ENCODE assay signal across 8 cellular contexts in the genomic region with DNA sequence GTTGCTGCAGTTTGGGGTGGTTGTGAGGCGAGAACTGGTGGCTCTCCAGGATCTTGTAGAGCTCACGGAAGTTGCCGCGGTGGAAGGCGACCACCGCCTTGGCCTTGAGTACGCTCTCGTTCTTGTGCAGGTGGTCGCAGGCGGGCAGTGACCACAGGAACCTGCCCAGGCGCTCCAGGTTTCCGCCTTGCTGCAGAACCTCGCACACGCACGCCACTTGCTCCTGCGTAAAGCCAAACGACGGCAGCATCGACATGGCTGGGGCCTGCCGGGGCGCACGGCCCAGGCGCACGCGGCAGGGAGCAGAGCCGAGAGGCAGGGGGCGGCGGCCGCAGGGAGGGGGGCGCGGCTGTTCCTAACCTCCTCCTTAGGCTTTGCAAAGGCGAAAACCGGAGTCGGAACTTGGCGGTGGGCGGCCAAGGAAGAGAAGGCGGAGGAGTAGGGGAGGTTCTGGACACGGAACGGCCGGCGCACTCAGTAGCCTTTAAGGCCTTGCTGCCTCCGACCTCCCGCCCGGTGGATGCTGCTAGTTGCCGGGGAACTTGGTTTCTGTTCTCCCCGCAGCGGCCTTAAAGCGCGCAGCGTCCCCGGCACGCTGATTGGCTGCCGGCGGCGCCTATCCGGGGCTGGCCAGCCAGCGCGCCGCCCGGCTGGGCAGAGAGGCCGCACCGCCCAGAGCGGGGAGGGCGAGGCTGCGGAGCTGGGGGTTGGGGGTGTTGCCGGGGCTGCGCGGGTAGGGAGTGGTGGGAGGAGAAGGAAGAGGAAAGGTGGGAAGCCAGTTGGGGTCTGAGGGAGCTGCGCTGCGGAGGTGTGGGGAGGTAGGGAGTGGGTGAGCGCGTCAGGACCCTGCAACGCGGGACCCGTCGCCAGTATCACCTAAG. TPM values are rescaled to one million over a fixed set of nuclear protein-coding genes. Genes with fewer than 3 reads are reported as not detected.
DNase-seq lines count a peak whose midpoint lies in the region; ATAC-seq and TF ChIP-seq lines count a peak whose summit lies in the region.

A gene (minus strand): TSS at position 544 of the 881 bp plus-strand sequence. CDS start 288 bp downstream, at position 256.

- peaks cover 87 to 100% of the 10 kb centered on the region in 2 donors for H3K27me3 Mint-ChIP-seq in effector memory CD8-positive, alpha-beta T cell
- H3K27me3 Mint-ChIP-seq in memory B cell: peaks cover 31% of the 10 kb centered on the region

- H3K27ac Mint-ChIP-seq in effector memory CD8-positive, alpha-beta T cell: no peak within 1 kb of the TSS
- H3K27ac Mint-ChIP-seq in memory B cell: peak within 1 kb of the TSS; percentile 45

- no peaks in the 10 kb centered on the region for H3K4me1 ChIP-seq in thymus (ENCODE audit: control insufficient read depth, insufficient read depth, low read length)

- peak within 1 kb of the TSS; percentile 65 for H3K27ac ChIP-seq in thymus (ENCODE audit: low read depth)

- H3K4me1 Mint-ChIP-seq in effector memory CD8-positive, alpha-beta T cell (ENCODE audit: low read depth in 2 of 2): peaks cover 29 to 42% of the 10 kb centered on the region in 2 donors
- H3K4me1 Mint-ChIP-seq in memory B cell: peaks cover 11% of the 10 kb centered on the region

- peak within 1 kb of the TSS; percentile 60 to 74 for H3K4me3 Mint-ChIP-seq in effector memory CD8-positive, alpha-beta T cell
- H3K4me3 Mint-ChIP-seq in memory B cell: peak within 1 kb of the TSS; percentile 60

- H3K4me3 ChIP-seq in thymus (ENCODE audit: low read length): peak within 1 kb of the TSS; percentile 39

- peak; percentile 66 for ATAC-seq in GM21825 (IDR thresholded peaks at IDR 0.05; ENCODE audit: unreplicated experiment)
- peak; percentile 79 for ATAC-seq in SK-N-SH treated with all-trans-retinoic acid at 6 μM for 48 hours
- ATAC-seq in effector memory CD8-positive, alpha-beta T cell (replicated peaks): peak; percentile 49
- ATAC-seq in memory B cell (ENCODE audit: low read depth): peak; percentile 44

- H3K36me3 ChIP-seq in thymus (ENCODE audit: control insufficient read depth, insufficient read depth): no peaks in the 10 kb centered on the region

- WGBS in thymus: 2% methylated on average over 76 of the region's 76 CpGs

- DNase-seq in DMS153 treated with DMSO at 0.1 percent for 48 hours (lab: John Stamatoyannopoulos, UW; ENCODE audit: unreplicated experiment) (peak; percentile 80), NCI-H1105 (lab: John Stamatoyannopoulos, UW) (peak; percentile 90), memory B cell (ENCODE audit: low spot score in 2 of 2) (peak in 1 of 2 donors; percentile 34)
- no peak for DNase-seq in effector memory CD8-positive, alpha-beta T cell
- DNase-seq in stimulated activated CD4-positive, alpha-beta T cell treated with anti-CD3 and anti-CD28 coated beads, Interleukin-4, amount 100 ng/mL, for 24 hours: no peak

- H3K9me3 ChIP-seq in thymus (ENCODE audit: control insufficient read depth): no peaks in the 10 kb centered on the region

- H3K27me3 ChIP-seq in thymus (ENCODE audit: control insufficient read depth, insufficient read depth): peaks cover 86% of the 10 kb centered on the region

- peaks cover 7% of the 10 kb centered on the region for H3K36me3 Mint-ChIP-seq in effector memory CD8-positive, alpha-beta T cell (ENCODE audit: insufficient read depth)
- peaks cover 3% of the 10 kb centered on the region for H3K36me3 Mint-ChIP-seq in memory B cell

- no peaks in the 10 kb centered on the region for H3K9me3 Mint-ChIP-seq in effector memory CD8-positive, alpha-beta T cell
- H3K9me3 Mint-ChIP-seq in memory B cell: peaks cover 3% of the 10 kb centered on the region

TF ChIP-seq in SK-N-SH treated with all-trans-retinoic acid at 6 μM for 48 hours, 23 proteins besides CTCF, POLR2A, EP300 and RAD21 (continues in another document):
- TF ChIP-seq PPARA (CRISPR knock-in tag; IDR thresholded peaks at IDR 0.05; ENCODE audit: borderline replicate concordance) (no peak), ISL1 (CRISPR knock-in tag; IDR thresholded peaks at IDR 0.05) (no peak), TOX (CRISPR knock-in tag; IDR thresholded peaks at IDR 0.05; ENCODE audit: borderline replicate concordance) (no peak), ZNF565 (CRISPR knock-in tag; conservative IDR thresholded peaks at IDR 0.05; ENCODE audit: low read depth) (no peak), BACH2 (CRISPR knock-in tag; IDR thresholded peaks at IDR 0.05; ENCODE audit: borderline replicate concordance) (no peak), CSDC2 (CRISPR knock-in tag; IDR thresholded peaks at IDR 0.05) (no peak), RARB (CRISPR knock-in tag; IDR thresholded peaks at IDR 0.05) (no peak), ZFP3 (CRISPR knock-in tag; IDR thresholded peaks at IDR 0.05) (no peak), OSR1 (CRISPR knock-in tag; IDR thresholded peaks at IDR 0.05) (no peak), ZNF70 (CRISPR knock-in tag; IDR thresholded peaks at IDR 0.05) (no peak), GLIS3 (CRISPR knock-in tag; IDR thresholded peaks at IDR 0.05) (no peak), ESRRG (CRISPR knock-in tag; IDR thresholded peaks at IDR 0.05) (no peak), ZFP30 (CRISPR knock-in tag; IDR thresholded peaks at IDR 0.05) (no peak), ZC3H10 (CRISPR knock-in tag; IDR thresholded peaks at IDR 0.05) (no peak)
- TF ChIP-seq, protein P1, sequence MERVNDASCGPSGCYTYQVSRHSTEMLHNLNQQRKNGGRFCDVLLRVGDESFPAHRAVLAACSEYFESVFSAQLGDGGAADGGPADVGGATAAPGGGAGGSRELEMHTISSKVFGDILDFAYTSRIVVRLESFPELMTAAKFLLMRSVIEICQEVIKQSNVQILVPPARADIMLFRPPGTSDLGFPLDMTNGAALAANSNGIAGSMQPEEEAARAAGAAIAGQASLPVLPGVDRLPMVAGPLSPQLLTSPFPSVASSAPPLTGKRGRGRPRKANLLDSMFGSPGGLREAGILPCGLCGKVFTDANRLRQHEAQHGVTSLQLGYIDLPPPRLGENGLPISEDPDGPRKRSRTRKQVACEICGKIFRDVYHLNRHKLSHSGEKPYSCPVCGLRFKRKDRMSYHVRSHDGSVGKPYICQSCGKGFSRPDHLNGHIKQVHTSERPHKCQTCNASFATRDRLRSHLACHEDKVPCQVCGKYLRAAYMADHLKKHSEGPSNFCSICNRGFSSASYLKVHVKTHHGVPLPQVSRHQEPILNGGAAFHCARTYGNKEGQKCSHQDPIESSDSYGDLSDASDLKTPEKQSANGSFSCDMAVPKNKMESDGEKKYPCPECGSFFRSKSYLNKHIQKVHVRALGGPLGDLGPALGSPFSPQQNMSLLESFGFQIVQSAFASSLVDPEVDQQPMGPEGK (CRISPR knock-in tag; IDR thresholded peaks at IDR 0.05; ENCODE audit: borderline replicate concordance): no peak
- TF ChIP-seq, protein P2, sequence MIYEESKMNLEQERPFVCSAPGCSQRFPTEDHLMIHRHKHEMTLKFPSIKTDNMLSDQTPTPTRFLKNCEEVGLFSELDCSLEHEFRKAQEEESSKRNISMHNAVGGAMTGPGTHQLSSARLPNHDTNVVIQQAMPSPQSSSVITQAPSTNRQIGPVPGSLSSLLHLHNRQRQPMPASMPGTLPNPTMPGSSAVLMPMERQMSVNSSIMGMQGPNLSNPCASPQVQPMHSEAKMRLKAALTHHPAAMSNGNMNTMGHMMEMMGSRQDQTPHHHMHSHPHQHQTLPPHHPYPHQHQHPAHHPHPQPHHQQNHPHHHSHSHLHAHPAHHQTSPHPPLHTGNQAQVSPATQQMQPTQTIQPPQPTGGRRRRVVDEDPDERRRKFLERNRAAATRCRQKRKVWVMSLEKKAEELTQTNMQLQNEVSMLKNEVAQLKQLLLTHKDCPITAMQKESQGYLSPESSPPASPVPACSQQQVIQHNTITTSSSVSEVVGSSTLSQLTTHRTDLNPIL (CRISPR knock-in tag; IDR thresholded peaks at IDR 0.05; ENCODE audit: low read depth): no peak
- TF ChIP-seq, protein P3, sequence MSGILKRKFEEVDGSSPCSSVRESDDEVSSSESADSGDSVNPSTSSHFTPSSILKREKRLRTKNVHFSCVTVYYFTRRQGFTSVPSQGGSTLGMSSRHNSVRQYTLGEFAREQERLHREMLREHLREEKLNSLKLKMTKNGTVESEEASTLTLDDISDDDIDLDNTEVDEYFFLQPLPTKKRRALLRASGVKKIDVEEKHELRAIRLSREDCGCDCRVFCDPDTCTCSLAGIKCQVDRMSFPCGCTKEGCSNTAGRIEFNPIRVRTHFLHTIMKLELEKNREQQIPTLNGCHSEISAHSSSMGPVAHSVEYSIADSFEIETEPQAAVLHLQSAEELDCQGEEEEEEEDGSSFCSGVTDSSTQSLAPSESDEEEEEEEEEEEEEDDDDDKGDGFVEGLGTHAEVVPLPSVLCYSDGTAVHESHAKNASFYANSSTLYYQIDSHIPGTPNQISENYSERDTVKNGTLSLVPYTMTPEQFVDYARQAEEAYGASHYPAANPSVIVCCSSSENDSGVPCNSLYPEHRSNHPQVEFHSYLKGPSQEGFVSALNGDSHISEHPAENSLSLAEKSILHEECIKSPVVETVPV (CRISPR knock-in tag; IDR thresholded peaks at IDR 0.05): no peak
- TF ChIP-seq, protein P4, sequence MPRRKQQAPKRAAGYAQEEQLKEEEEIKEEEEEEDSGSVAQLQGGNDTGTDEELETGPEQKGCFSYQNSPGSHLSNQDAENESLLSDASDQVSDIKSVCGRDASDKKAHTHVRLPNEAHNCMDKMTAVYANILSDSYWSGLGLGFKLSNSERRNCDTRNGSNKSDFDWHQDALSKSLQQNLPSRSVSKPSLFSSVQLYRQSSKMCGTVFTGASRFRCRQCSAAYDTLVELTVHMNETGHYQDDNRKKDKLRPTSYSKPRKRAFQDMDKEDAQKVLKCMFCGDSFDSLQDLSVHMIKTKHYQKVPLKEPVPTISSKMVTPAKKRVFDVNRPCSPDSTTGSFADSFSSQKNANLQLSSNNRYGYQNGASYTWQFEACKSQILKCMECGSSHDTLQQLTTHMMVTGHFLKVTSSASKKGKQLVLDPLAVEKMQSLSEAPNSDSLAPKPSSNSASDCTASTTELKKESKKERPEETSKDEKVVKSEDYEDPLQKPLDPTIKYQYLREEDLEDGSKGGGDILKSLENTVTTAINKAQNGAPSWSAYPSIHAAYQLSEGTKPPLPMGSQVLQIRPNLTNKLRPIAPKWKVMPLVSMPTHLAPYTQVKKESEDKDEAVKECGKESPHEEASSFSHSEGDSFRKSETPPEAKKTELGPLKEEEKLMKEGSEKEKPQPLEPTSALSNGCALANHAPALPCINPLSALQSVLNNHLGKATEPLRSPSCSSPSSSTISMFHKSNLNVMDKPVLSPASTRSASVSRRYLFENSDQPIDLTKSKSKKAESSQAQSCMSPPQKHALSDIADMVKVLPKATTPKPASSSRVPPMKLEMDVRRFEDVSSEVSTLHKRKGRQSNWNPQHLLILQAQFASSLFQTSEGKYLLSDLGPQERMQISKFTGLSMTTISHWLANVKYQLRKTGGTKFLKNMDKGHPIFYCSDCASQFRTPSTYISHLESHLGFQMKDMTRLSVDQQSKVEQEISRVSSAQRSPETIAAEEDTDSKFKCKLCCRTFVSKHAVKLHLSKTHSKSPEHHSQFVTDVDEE (CRISPR knock-in tag; IDR thresholded peaks at IDR 0.05): no peak

RNA-seq across cellular contexts. Expression of the gene that starts here (rescaled TPM):
- 21.4 TPM for polyA plus RNA-seq in thymus

Comparison
In these comparisons a context has a peak if more than half of its experiments do, and no peak if none do; other contexts are left out.
1. DNase-seq: peak in DMS153 treated with DMSO at 0.1 percent for 48 hours (single experiment) and NCI-H1105 (single experiment); none in effector memory CD8-positive, alpha-beta T cell (0 of 3) and stimulated activated CD4-positive, alpha-beta T cell treated with anti-CD3 and anti-CD28 coated beads, Interleukin-4, amount 100 ng/mL, for 24 hours (single experiment).
2. Peak in every context shown above with its lines, with median percentiles within 50 percentile points of each other: ATAC-seq.